ENCODE assay signal across 21 cellular contexts in the genomic region with DNA sequence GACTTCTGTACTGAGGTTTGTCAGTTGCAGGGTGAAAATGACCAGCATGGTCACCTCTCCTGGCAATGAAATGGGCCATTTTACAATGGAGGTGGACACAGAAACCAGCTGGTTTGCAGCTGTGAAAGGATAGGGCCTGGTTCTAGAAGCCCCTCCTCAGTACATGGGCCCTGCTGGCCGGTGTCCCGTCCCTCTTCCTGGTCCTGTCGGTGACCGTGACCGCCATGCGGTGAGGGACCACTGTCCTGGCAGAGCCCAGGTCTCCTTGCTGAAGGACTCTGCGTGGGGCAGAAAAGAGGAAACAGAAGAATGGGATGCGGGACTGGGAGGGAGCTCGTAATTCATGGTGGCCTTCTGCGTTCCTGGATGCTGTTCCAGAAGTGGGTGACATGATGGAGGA.
"Had no signal": no experiment of that assay in that cellular context is flagged by ENCODE, and none has a peak within 500 bp of the region (broad histone marks: within the 10 kb centered on the region; RNA-seq: fewer than 3 reads in every experiment).

No MANE protein-coding gene starts in this region.

- H3K9me3 ChIP-seq: left ventricle myocardium inferior, testis, transverse colon, uterus had no signal

- H3K27ac Mint-ChIP-seq: activated CD4-positive, alpha-beta T cell treated with anti-CD3 and anti-CD28 coated beads for 36 hours; activated naive CD4-positive, alpha-beta T cell treated with anti-CD3 and anti-CD28 coated beads, Interleukin-2, amount 10 ng/mL, durations not matched to agents 7 days and 5 days; activated T-cell treated with anti-CD3 and anti-CD28 coated beads, Interleukin-2, amount 50 U/mL, for 72 hours; naive B cell; T-helper 2 cell treated with Interferon-gamma antibody and Interleukin-4, amounts not matched to agents 5 μg/mL and 100 μg/mL, for 36 hours had no signal

- H3K27me3 ChIP-seq: testis, uterus had no signal

- H3K36me3 ChIP-seq: left ventricle myocardium inferior, transverse colon, uterus had no signal

- H3K9me3 Mint-ChIP-seq: activated naive CD4-positive, alpha-beta T cell treated with anti-CD3 and anti-CD28 coated beads, Interleukin-2, amount 10 ng/mL, durations not matched to agents 7 days and 5 days; activated T-cell treated with anti-CD3 and anti-CD28 coated beads, Interleukin-2, amount 50 U/mL, for 72 hours; naive B cell; neural crest cell; T-helper 2 cell treated with Interferon-gamma antibody and Interleukin-4, amounts not matched to agents 5 μg/mL and 100 μg/mL, for 36 hours had no signal

- H3K4me1 ChIP-seq: left ventricle myocardium inferior, transverse colon, uterus had no signal

- DNase-seq: activated CD4-positive, alpha-beta T cell treated with anti-CD3 and anti-CD28 coated beads for 36 hours; activated CD4-positive, CD25-positive, alpha-beta regulatory T cell; activated naive CD4-positive, alpha-beta T cell treated with anti-CD3 and anti-CD28 coated beads, Interleukin-2, amount 10 ng/mL, durations not matched to agents 7 days and 5 days; activated T-cell treated with anti-CD3 and anti-CD28 coated beads for 4 hours; activated T-cell treated with anti-CD3 and anti-CD28 coated beads, Interleukin-2, amount 50 U/mL, for 72 hours; amniotic stem cell; central memory CD4-positive, alpha-beta T cell; effector CD8-positive, alpha-beta T cell; left ventricle myocardium inferior; naive B cell; occipital lobe; right cardiac atrium; stimulated activated CD4-positive, alpha-beta T cell treated with anti-CD3 and anti-CD28 coated beads, Interleukin-12 subunit alpha, Interleukin-12 subunit beta, amount 100 ng/mL, for 4 hours; stimulated activated CD4-positive, alpha-beta T cell treated with anti-CD3 and anti-CD28 coated beads, Interleukin-4, amount 100 ng/mL, for 1 hour; stimulated activated naive CD8-positive, alpha-beta T cell treated with anti-CD3 and anti-CD28 coated beads, Interleukin-15, Interleukin-2, amounts not matched to agents 100 U/mL and 50 U/mL, for 24 hours; T-helper 1 cell; testis; transverse colon; uterus had no signal

- H3K27ac ChIP-seq: left ventricle myocardium inferior, testis, transverse colon, uterus had no signal

- H3K36me3 Mint-ChIP-seq: activated naive CD4-positive, alpha-beta T cell treated with anti-CD3 and anti-CD28 coated beads, Interleukin-2, amount 10 ng/mL, durations not matched to agents 7 days and 5 days; naive B cell had no signal

- H3K4me1 Mint-ChIP-seq: activated CD4-positive, alpha-beta T cell treated with anti-CD3 and anti-CD28 coated beads for 36 hours; activated naive CD4-positive, alpha-beta T cell treated with anti-CD3 and anti-CD28 coated beads, Interleukin-2, amount 10 ng/mL, durations not matched to agents 7 days and 5 days; naive B cell had no signal

- ATAC-seq: activated CD4-positive, alpha-beta T cell treated with anti-CD3 and anti-CD28 coated beads for 36 hours; activated T-cell treated with anti-CD3 and anti-CD28 coated beads, Interleukin-2, amount 50 U/mL, for 72 hours; right cardiac atrium; stimulated activated naive CD8-positive, alpha-beta T cell treated with anti-CD3 and anti-CD28 coated beads, Interleukin-15, Interleukin-2, amounts not matched to agents 100 U/mL and 50 U/mL, for 24 hours had no signal

- H3K4me3 Mint-ChIP-seq: activated CD4-positive, alpha-beta T cell treated with anti-CD3 and anti-CD28 coated beads for 36 hours; activated naive CD4-positive, alpha-beta T cell treated with anti-CD3 and anti-CD28 coated beads, Interleukin-2, amount 10 ng/mL, durations not matched to agents 7 days and 5 days; activated T-cell treated with anti-CD3 and anti-CD28 coated beads, Interleukin-2, amount 50 U/mL, for 72 hours; naive B cell; neural crest cell; T-helper 2 cell treated with Interferon-gamma antibody and Interleukin-4, amounts not matched to agents 5 μg/mL and 100 μg/mL, for 36 hours had no signal

- H3K4me3 ChIP-seq: left ventricle myocardium inferior, testis, transverse colon, uterus had no signal
